1 cellular context compared by ENCODE assay signal in the genomic region with DNA sequence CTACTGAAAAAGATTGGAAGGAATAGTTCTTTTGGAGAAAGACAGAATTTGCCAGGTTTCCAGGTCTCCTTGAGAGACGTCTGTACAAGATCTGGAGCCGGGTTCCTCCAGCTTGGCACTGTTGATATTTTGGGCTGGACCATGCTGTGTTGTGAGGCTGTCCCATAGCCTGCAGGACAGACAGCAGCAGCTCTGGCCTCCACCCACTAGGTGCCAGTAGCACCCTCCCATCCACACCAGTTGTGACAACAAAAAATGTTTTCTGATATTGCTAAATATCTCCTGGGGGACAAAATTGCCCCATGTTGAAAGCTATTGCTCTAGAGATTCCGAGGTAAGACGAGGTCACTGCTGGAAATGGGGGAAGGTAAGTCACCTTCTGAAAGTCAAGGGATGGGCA.
TF ChIP-seq lines count a peak whose summit lies in the region.

No MANE protein-coding gene starts in this region.

TF ChIP-seq in HepG2, 621 proteins besides CTCF, POLR2A, EP300 and RAD21 (continued from another document):
- TF ChIP-seq, protein P1, sequence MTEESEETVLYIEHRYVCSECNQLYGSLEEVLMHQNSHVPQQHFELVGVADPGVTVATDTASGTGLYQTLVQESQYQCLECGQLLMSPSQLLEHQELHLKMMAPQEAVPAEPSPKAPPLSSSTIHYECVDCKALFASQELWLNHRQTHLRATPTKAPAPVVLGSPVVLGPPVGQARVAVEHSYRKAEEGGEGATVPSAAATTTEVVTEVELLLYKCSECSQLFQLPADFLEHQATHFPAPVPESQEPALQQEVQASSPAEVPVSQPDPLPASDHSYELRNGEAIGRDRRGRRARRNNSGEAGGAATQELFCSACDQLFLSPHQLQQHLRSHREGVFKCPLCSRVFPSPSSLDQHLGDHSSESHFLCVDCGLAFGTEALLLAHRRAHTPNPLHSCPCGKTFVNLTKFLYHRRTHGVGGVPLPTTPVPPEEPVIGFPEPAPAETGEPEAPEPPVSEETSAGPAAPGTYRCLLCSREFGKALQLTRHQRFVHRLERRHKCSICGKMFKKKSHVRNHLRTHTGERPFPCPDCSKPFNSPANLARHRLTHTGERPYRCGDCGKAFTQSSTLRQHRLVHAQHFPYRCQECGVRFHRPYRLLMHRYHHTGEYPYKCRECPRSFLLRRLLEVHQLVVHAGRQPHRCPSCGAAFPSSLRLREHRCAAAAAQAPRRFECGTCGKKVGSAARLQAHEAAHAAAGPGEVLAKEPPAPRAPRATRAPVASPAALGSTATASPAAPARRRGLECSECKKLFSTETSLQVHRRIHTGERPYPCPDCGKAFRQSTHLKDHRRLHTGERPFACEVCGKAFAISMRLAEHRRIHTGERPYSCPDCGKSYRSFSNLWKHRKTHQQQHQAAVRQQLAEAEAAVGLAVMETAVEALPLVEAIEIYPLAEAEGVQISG (CRISPR knock-in tag; IDR thresholded peaks at IDR 0.05), result peak; percentile 87
- TF ChIP-seq, protein P2, sequence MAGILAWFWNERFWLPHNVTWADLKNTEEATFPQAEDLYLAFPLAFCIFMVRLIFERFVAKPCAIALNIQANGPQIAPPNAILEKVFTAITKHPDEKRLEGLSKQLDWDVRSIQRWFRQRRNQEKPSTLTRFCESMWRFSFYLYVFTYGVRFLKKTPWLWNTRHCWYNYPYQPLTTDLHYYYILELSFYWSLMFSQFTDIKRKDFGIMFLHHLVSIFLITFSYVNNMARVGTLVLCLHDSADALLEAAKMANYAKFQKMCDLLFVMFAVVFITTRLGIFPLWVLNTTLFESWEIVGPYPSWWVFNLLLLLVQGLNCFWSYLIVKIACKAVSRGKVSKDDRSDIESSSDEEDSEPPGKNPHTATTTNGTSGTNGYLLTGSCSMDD (CRISPR knock-in tag; IDR thresholded peaks at IDR 0.05), result no peak
- TF ChIP-seq RCOR2 (CRISPR knock-in tag; IDR thresholded peaks at IDR 0.05), result no peak
- TF ChIP-seq STAG1 (CRISPR knock-in tag; IDR thresholded peaks at IDR 0.05), result peak; percentile 20; the same call in 1 of the 2 replicates
TF ChIP-seq in HepG2: peak in this region for 2.
